Comparison of ENCODE assay signal across 2 cellular contexts in genomic region chr18:23811176-23811575, GRCh38.
TF ChIP-seq lines count a peak whose summit lies in the region.

No MANE protein-coding gene starts in this region.

TF ChIP-seq in IMR-90, 13 proteins besides CTCF, POLR2A, EP300 and RAD21:
- TF ChIP-seq NFE2L2 (IDR thresholded peaks at IDR 0.05; ENCODE audit: low read depth, low read length) (no peak), MAZ (IDR thresholded peaks at IDR 0.05; ENCODE audit: borderline replicate concordance, low read depth, low read length) (no peak), BHLHE40 (IDR thresholded peaks at IDR 0.05; ENCODE audit: low read depth, low read length) (no peak), RFX5 (IDR thresholded peaks at IDR 0.05; ENCODE audit: low read depth, low read length) (no peak)

TF ChIP-seq in H1, 55 proteins besides CTCF, POLR2A, EP300 and RAD21:
- no peak for TF ChIP-seq MAX (IDR thresholded peaks at IDR 0.05)
- no peak for TF ChIP-seq BCL11A (IDR thresholded peaks at IDR 0.05; ENCODE audit: low read depth in 2 of 2, low read length in 2 of 2)
- TF ChIP-seq EGR1 (IDR thresholded peaks at IDR 0.05; ENCODE audit: borderline replicate concordance, low read depth, low read length) = no peak
- no peak for TF ChIP-seq FOSL1 (IDR thresholded peaks at IDR 0.05; ENCODE audit: insufficient read depth, low read depth, low read length)
- no peak for TF ChIP-seq HDAC6 (IDR thresholded peaks at IDR 0.05; ENCODE audit: low read depth, low read length)
- TF ChIP-seq NRF1 (IDR thresholded peaks at IDR 0.05; ENCODE audit: low read depth, low read length) = no peak
- no peak for TF ChIP-seq KDM5A (IDR thresholded peaks at IDR 0.05; ENCODE audit: low read length)
- TF ChIP-seq POLR2AphosphoS5 (IDR thresholded peaks at IDR 0.05; ENCODE audit: low read depth, low read length) = no peak
- no peak for TF ChIP-seq RBBP5 (IDR thresholded peaks at IDR 0.05; ENCODE audit: borderline replicate concordance, low read depth, low read length)
- TF ChIP-seq ZNF274 (IDR thresholded peaks at IDR 0.05; ENCODE audit: borderline replicate concordance, extremely low read depth, low read length) = no peak
- no peak for TF ChIP-seq TAF1 (IDR thresholded peaks at IDR 0.05; ENCODE audit: low read depth, low read length)
- no peak for TF ChIP-seq BACH1 (IDR thresholded peaks at IDR 0.05; ENCODE audit: low read length)
- TF ChIP-seq JUN (IDR thresholded peaks at IDR 0.05; ENCODE audit: low read depth, low read length) = no peak
- TF ChIP-seq SP1 (IDR thresholded peaks at IDR 0.05; ENCODE audit: low read depth, low read length) = no peak
- TF ChIP-seq CEBPB (IDR thresholded peaks at IDR 0.05; ENCODE audit: low read depth, low read length) = no peak
- TF ChIP-seq CREB1 (IDR thresholded peaks at IDR 0.05) = no peak
